4 cellular contexts compared by ENCODE assay signal in genomic region chr18:11647310-11647709, GRCh38. TPM values are rescaled to one million over a fixed set of nuclear protein-coding genes. Genes with fewer than 3 reads are reported as not detected.
"Had no signal": no experiment of that assay in that cellular context is flagged by ENCODE, and none has a peak within 500 bp of the region (broad histone marks: within the 10 kb centered on the region; RNA-seq: fewer than 3 reads in every experiment).

No MANE protein-coding gene starts in this region.

RNA-seq across cellular contexts. Expression of gene SLC35G4, which starts 37.9 kb away (rescaled TPM):
- total RNA-seq: LHCN-M2, M059J, MCF 10A, NCI-H460 had no signal
